In the genomic region with DNA sequence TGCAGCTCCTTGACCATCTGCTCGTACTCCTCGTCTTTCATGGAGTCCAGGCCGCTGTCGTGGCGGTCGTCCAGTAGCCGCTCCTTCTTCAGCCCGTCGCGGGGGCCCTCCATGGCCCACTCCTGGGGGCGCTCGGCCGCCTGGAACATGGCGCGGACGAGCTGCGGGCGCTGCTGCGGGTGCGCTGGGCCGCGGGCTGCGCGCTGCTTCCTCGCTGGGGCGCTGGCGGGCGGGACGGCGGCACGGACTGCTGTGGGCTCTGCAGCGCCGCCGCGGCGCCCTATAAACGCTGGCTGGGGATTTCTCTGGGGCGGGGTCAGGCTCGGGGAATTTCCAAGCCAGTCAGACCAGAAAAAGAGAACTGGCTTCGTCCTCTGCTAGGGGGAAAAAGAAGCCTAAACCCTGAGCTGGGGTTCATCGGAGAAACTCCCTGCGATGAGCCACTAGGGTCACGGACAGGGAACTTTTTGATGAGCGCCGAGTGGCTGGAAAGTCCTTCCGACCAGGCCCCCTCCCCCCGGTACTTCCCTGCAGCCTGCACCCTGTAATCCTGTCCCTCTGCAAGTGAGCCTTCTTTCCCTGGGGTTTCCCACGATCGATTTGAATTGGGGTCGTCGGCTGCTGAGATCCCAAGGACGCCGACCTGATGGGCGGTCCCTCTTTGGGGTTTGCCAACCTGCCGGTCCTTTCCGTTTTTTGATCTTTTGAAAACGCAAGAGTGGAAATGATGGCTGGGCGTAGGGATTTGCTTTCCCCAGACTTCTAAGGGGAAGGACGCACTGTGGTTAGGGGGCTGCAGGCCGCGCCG, we compare ENCODE assay signal across 8 cellular contexts. TPM values are rescaled to one million over a fixed set of nuclear protein-coding genes. Genes with fewer than 3 reads are reported as not detected.
A peak's percentile ranks its signal among the peaks of the same experiment; 100 is the strongest.
DNase-seq lines count a peak whose midpoint lies in the region; ATAC-seq and TF ChIP-seq lines count a peak whose summit lies in the region.

A gene with protein sequence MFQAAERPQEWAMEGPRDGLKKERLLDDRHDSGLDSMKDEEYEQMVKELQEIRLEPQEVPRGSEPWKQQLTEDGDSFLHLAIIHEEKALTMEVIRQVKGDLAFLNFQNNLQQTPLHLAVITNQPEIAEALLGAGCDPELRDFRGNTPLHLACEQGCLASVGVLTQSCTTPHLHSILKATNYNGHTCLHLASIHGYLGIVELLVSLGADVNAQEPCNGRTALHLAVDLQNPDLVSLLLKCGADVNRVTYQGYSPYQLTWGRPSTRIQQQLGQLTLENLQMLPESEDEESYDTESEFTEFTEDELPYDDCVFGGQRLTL (minus strand): TSS at position 254 of the 808 bp plus-strand sequence. CDS start 105 bp downstream, at position 149.

- peaks cover 57 to 61% of the 10 kb centered on the region in 2 donors for H3K4me1 Mint-ChIP-seq in immature natural killer cell

- H3K27ac ChIP-seq in WERI-Rb-1 (peak within 1 kb of the TSS; percentile 98), breast epithelium (peak within 1 kb of the TSS; percentile 97 to 99)

- ATAC-seq in GM18870 (IDR thresholded peaks at IDR 0.05; ENCODE audit: unreplicated experiment), result peak; percentile 59
- peak; percentile 51 for ATAC-seq in HG03108 (IDR thresholded peaks at IDR 0.05; ENCODE audit: unreplicated experiment)

- peaks cover 0 to 2% (median 0%) of the 10 kb centered on the region in 6 donors for H3K9me3 Mint-ChIP-seq in immature natural killer cell

- TF ChIP-seq POLR2A in breast epithelium (IDR thresholded peaks at IDR 0.05), result peak; percentile 42

- intact Hi-C loops in breast epithelium (cut with DNase I; ENCODE audit: low total_unique reads), result loop anchor here (5.0 kb wide), 1 partner anchor 67 kb away; no protein-coding TSS in a partner anchor

- H3K36me3 ChIP-seq in WERI-Rb-1 (peaks cover 37% of the 10 kb centered on the region), breast epithelium (peaks cover 24% of the 10 kb centered on the region)

- H3K4me3 ChIP-seq in WERI-Rb-1 (ENCODE audit: low read depth, low read length) (peak within 1 kb of the TSS; percentile 66), breast epithelium (peak within 1 kb of the TSS; percentile 69 to 99 (median 84))

- peaks cover 0 to 14% of the 10 kb centered on the region in 2 donors for H3K4me1 ChIP-seq in breast epithelium

- peak within 1 kb of the TSS; percentile 93 to 96 (median 93) for H3K4me3 Mint-ChIP-seq in immature natural killer cell

- H3K36me3 Mint-ChIP-seq in immature natural killer cell, result peaks cover 27 to 34% (median 27%) of the 10 kb centered on the region in 3 donors

- H3K27me3 Mint-ChIP-seq in immature natural killer cell (ENCODE audit: low read depth in 3 of 3), result peaks cover 42 to 59% (median 49%) of the 10 kb centered on the region in 3 donors

- peak; percentile 89 for DNase-seq in AG08395 (ENCODE audit: low spot score)
- peak; percentile 87 for DNase-seq in NCI-H2227 (lab: John Stamatoyannopoulos, UW; ENCODE audit: unreplicated experiment)
- peak; percentile 87 for DNase-seq in WERI-Rb-1
- DNase-seq in breast epithelium (ENCODE audit: low spot score in 2 of 2), result peak; percentile 83 to 93
- DNase-seq in immature natural killer cell, result peak; percentile 94 to 96 (median 95)
- peak; percentile 92 to 94 for DNase-seq in stimulated activated CD4-positive, alpha-beta T cell treated with anti-CD3 and anti-CD28 coated beads, Interleukin-12 subunit alpha, Interleukin-12 subunit beta, amount 100 ng/mL, for 24 hours (ENCODE audit: low read depth in 2 of 2)

- no peaks in the 10 kb centered on the region for H3K27me3 ChIP-seq in WERI-Rb-1 (ENCODE audit: insufficient read depth, low read depth, severe bottlenecking)
- no peaks in the 10 kb centered on the region for H3K27me3 ChIP-seq in breast epithelium

- peak within 1 kb of the TSS; percentile 98 to 100 (median 99) for H3K27ac Mint-ChIP-seq in immature natural killer cell

- TF ChIP-seq CTCF in WERI-Rb-1 (IDR thresholded peaks at IDR 0.05; ENCODE audit: low read depth, low read length) (peak; percentile 47), breast epithelium (IDR thresholded peaks at IDR 0.05) (peak in 2 of 3 donors; percentile 11 to 12)

- H3K9me3 ChIP-seq in WERI-Rb-1 (ENCODE audit: severe bottlenecking), result no peaks in the 10 kb centered on the region
- no peaks in the 10 kb centered on the region for H3K9me3 ChIP-seq in breast epithelium

RNA-seq across cellular contexts. Expression of the gene that starts here (rescaled TPM):
- 100 to 1,000 TPM; 418 to 546 (median 422) TPM for total RNA-seq in breast epithelium
- polyA plus RNA-seq in immature natural killer cell, result 100 to 1,000 TPM; 339 to 579 (median 435) TPM

Comparison
In these comparisons a context has a peak if more than half of its experiments do, and no peak if none do; other contexts are left out.
1. Peak in every context shown above with its lines: DNase-seq, ATAC-seq, H3K4me3 ChIP-seq and H3K27ac ChIP-seq.